Comparison of ENCODE assay signal across 14 cellular contexts in the genomic region with DNA sequence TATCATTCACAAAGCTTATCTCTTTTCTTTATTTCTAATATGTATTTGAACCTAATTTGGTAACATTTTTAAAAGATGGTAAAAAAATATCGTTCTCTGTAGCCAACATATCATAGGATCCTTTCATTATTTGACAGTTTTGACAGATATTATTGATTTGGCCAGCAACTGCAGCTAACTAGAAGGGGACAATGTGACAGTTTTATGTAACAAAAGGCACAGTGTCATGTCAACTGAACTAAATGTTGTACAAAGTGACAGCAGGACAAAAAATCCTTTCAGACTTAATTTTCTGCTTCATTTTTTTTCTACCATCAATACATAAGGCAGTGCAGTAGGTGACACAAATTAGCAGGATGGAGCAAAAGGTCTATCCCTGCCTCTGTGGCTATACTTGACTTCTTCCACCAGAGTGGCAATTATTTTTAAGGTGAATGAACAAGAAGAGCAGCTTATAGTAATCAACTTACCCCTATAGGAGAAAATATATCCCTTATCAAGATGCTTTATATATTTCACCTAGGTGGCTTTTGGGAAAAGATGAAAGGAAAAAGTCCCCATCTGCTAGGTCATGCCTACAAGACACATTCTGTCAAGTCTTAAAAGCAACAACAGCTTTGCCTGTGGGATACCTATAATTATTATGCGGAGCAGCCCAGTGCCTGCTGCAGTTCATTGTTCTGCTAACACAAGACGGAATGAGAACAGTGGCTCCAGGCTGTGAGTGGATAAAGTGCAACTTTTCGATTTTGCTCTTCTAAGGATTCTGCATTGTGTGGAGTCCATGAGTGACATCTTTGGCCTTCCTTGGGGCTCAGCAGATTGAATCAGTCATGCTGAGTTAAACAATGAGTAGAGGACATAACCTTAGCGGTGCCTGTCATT.
"Had no signal": no experiment of that assay in that cellular context is flagged by ENCODE, and none has a peak within 500 bp of the region (broad histone marks: within the 10 kb centered on the region; RNA-seq: fewer than 3 reads in every experiment).

No MANE protein-coding gene starts in this region.

- ATAC-seq: gastrocnemius medialis; left cardiac atrium; mucosa of descending colon; naive thymus-derived CD8-positive, alpha-beta T cell had no signal

- DNase-seq: caudate nucleus; colonic mucosa; effector CD8-positive, alpha-beta T cell; gastrocnemius medialis; immature natural killer cell; left cardiac atrium; mucosa of descending colon; naive thymus-derived CD8-positive, alpha-beta T cell; sigmoid colon; stimulated activated CD4-positive, alpha-beta T cell treated with anti-CD3 and anti-CD28 coated beads, Interleukin-12 subunit alpha, Interleukin-12 subunit beta, amount 100 ng/mL, for 4 hours; stimulated activated naive CD4-positive, alpha-beta T cell treated with Interleukin-2 at 50 U/mL for 16 hours had no signal

- H3K4me3 Mint-ChIP-seq: activated naive CD4-positive, alpha-beta T cell treated with anti-CD3 and anti-CD28 coated beads, Interleukin-2, amount 50 U/mL, for 24 hours; immature natural killer cell; naive thymus-derived CD8-positive, alpha-beta T cell; type B pancreatic cell had no signal

- H3K27me3 Mint-ChIP-seq: activated naive CD4-positive, alpha-beta T cell treated with anti-CD3 and anti-CD28 coated beads, Interleukin-2, amount 50 U/mL, for 24 hours; naive thymus-derived CD8-positive, alpha-beta T cell had no signal

- H3K27ac Mint-ChIP-seq: activated naive CD4-positive, alpha-beta T cell treated with anti-CD3 and anti-CD28 coated beads, Interleukin-2, amount 50 U/mL, for 24 hours; immature natural killer cell; naive thymus-derived CD8-positive, alpha-beta T cell; type B pancreatic cell had no signal

- H3K4me3 ChIP-seq: colonic mucosa, gastrocnemius medialis, lung, mucosa of descending colon, sigmoid colon had no signal

- H3K9me3 ChIP-seq: colonic mucosa, gastrocnemius medialis, mucosa of descending colon, sigmoid colon had no signal

- H3K36me3 ChIP-seq: colonic mucosa, gastrocnemius medialis, sigmoid colon had no signal

- H3K9me3 Mint-ChIP-seq: activated naive CD4-positive, alpha-beta T cell treated with anti-CD3 and anti-CD28 coated beads, Interleukin-2, amount 50 U/mL, for 24 hours had no signal

- H3K27me3 ChIP-seq: colonic mucosa, gastrocnemius medialis, sigmoid colon had no signal

- H3K36me3 Mint-ChIP-seq: activated naive CD4-positive, alpha-beta T cell treated with anti-CD3 and anti-CD28 coated beads, Interleukin-2, amount 50 U/mL, for 24 hours; immature natural killer cell; naive thymus-derived CD8-positive, alpha-beta T cell; type B pancreatic cell had no signal

- H3K4me1 Mint-ChIP-seq: activated naive CD4-positive, alpha-beta T cell treated with anti-CD3 and anti-CD28 coated beads, Interleukin-2, amount 50 U/mL, for 24 hours; immature natural killer cell; naive thymus-derived CD8-positive, alpha-beta T cell had no signal

- H3K4me1 ChIP-seq: colonic mucosa, gastrocnemius medialis, sigmoid colon had no signal

- H3K27ac ChIP-seq: colonic mucosa, gastrocnemius medialis, sigmoid colon had no signal
